In genomic region chr10:63256047-63256773, GRCh38 we compare ENCODE assay signal across 10 cellular contexts.
DNase-seq lines count a peak whose midpoint lies in the region; ATAC-seq and TF ChIP-seq lines count a peak whose summit lies in the region.
"Had no signal": no experiment of that assay in that cellular context is flagged by ENCODE, and none has a peak within 500 bp of the region (broad histone marks: within the 10 kb centered on the region; RNA-seq: fewer than 3 reads in every experiment).

No MANE protein-coding gene starts in this region.

- H4K20me1 ChIP-seq in Loucy (ENCODE audit: insufficient read depth, low read length, poor library complexity, severe bottlenecking), result peaks cover 81% of the 10 kb centered on the region

- H2AK5ac ChIP-seq in mesenchymal stem cell (ENCODE audit: low read length, severe bottlenecking), result no peak overlapping the region

- H3K18ac ChIP-seq in mesenchymal stem cell (ENCODE audit: low read depth in 1 of 2, low read length in 2 of 2), result no peak overlapping the region

- H3K79me1 ChIP-seq in mesenchymal stem cell (replicated peaks; ENCODE audit: low read length, poor library complexity, severe bottlenecking), result peaks cover 2% of the 10 kb centered on the region

- ATAC-seq in GM21515 (IDR thresholded peaks at IDR 0.05; ENCODE audit: unreplicated experiment), result no peak

- H3K9me2 ChIP-seq in Loucy (replicated peaks; ENCODE audit: low read depth, low read length), result no peaks in the 10 kb centered on the region

- no peak overlapping the region for H3K23ac ChIP-seq in mesenchymal stem cell (ENCODE audit: low read length in 2 of 2)

- H3K4me2 ChIP-seq in Loucy (ENCODE audit: low read depth, low read length, poor library complexity, severe bottlenecking) (peak overlapping the region; percentile 38), mesenchymal stem cell (ENCODE audit: low read length, poor library complexity, severe bottlenecking) (no peak overlapping the region)

- WGBS in mesenchymal stem cell, result 84% methylated on average over 1 of the region's 3 CpGs
- 48 to 50% methylated on average over 3 of the region's 3 CpGs for WGBS in testis, 2 donors

- no peak overlapping the region for H2BK5ac ChIP-seq in mesenchymal stem cell (ENCODE audit: low read depth, low read length, poor library complexity, severe bottlenecking)

- no peak for TF ChIP-seq POLR2A in testis (IDR thresholded peaks at IDR 0.05)

- DNase-seq in CD14-positive monocyte (ENCODE audit: low spot score), result no peak
- peak; percentile 56 to 80 for DNase-seq in cardiac fibroblast (ENCODE audit: low read depth in 2 of 2)
- no peak for DNase-seq in mesenchymal stem cell
- no peak for DNase-seq in RKO (ENCODE audit: low spot score)
- no peak for DNase-seq in activated CD4-positive, alpha-beta T cell treated with anti-CD3 and anti-CD28 coated beads for 4 hours
- no peak for DNase-seq in testis
- DNase-seq: activated CD4-positive, alpha-beta T cell treated with anti-CD3 and anti-CD28 coated beads, Interleukin-2, amount 50 U/mL, for 1 hour; MM.1S had no signal

- peak overlapping the region; percentile 82 to 94 (median 91) for H3K27ac Mint-ChIP-seq in CD14-positive monocyte

- peaks cover 89% of the 10 kb centered on the region for H3K4me1 Mint-ChIP-seq in CD14-positive monocyte

- no peak overlapping the region for H2BK15ac ChIP-seq in mesenchymal stem cell (ENCODE audit: low read depth, poor library complexity, severe bottlenecking)

- H3K36me3 ChIP-seq in Loucy (ENCODE audit: insufficient read depth, low read length) (0 out of 2 replicates have a peak, but pooled peaks cover 4% of the 10 kb centered on the region), mesenchymal stem cell (ENCODE audit: control insufficient read depth in 1 of 2, insufficient read depth in 2 of 2, low read depth in 1 of 2, low read length in 2 of 2) (peaks cover 7 to 33% of the 10 kb centered on the region in 2 experiments), testis (ENCODE audit: low read depth, missing control alignments) (no peaks in the 10 kb centered on the region)

- no peak overlapping the region for H2AFZ ChIP-seq in Loucy (ENCODE audit: low read length)
- H2AFZ ChIP-seq in mesenchymal stem cell (ENCODE audit: low read depth, low read length), result no peak overlapping the region

- no peak overlapping the region for H2BK12ac ChIP-seq in mesenchymal stem cell (ENCODE audit: low read length in 2 of 2)

- H3K9ac ChIP-seq in Loucy (ENCODE audit: low read depth, low read length, poor library complexity, severe bottlenecking) (no peak overlapping the region), mesenchymal stem cell (ENCODE audit: low read length) (peak overlapping the region; percentile 30)

- peaks cover 100% of the 10 kb centered on the region for H3K79me2 ChIP-seq in Loucy (ENCODE audit: insufficient read depth, low read length)

- H3K27ac ChIP-seq in mesenchymal stem cell (ENCODE audit: low read length, poor library complexity, severe bottlenecking), result no peak overlapping the region
- no peak overlapping the region for H3K27ac ChIP-seq in testis

- H3K36me3 Mint-ChIP-seq in CD14-positive monocyte, result peaks cover 42 to 52% of the 10 kb centered on the region in 2 donors

- H3K27me3 ChIP-seq in Loucy (ENCODE audit: insufficient read depth, low read length, poor library complexity, severe bottlenecking) (no peaks in the 10 kb centered on the region), mesenchymal stem cell (ENCODE audit: control insufficient read depth in 1 of 2, insufficient read depth in 1 of 2, low read length in 2 of 2) (no peaks in the 10 kb centered on the region), testis (no peaks in the 10 kb centered on the region)

- H3K9me3 Mint-ChIP-seq in CD14-positive monocyte, result peaks cover 0 to 2% (median 0%) of the 10 kb centered on the region in 7 donors

- intact Hi-C loops in CD14-positive monocyte (cut with micrococcal nuclease) (loop anchor here (5.0 kb wide), 1 partner anchor 34 kb away; no protein-coding TSS in a partner anchor), testis (cut with DNase I; ENCODE audit: low total_unique reads) (no loop called here)

- H3F3A ChIP-seq in Loucy (ENCODE audit: low read depth), result no peaks in the 10 kb centered on the region

- peaks cover 46% of the 10 kb centered on the region for H3K4me1 ChIP-seq in Loucy (ENCODE audit: insufficient read depth, low read length, poor library complexity, severe bottlenecking)
- H3K4me1 ChIP-seq in mesenchymal stem cell (ENCODE audit: control insufficient read depth, insufficient read depth, low read depth, low read length), result no peaks in the 10 kb centered on the region
- peaks cover 24% of the 10 kb centered on the region for H3K4me1 ChIP-seq in testis

- no peaks in the 10 kb centered on the region for H3K27me3 Mint-ChIP-seq in CD14-positive monocyte (ENCODE audit: low read depth in 3 of 3)

- peak overlapping the region; percentile 26 for H3K4me3 ChIP-seq in Loucy (ENCODE audit: low read length, poor library complexity, severe bottlenecking)
- no peak overlapping the region for H3K4me3 ChIP-seq in cardiac fibroblast (replicated peaks in 1 of 2; ENCODE audit: low read depth in 2 of 2, low read length in 2 of 2)
- no peak overlapping the region for H3K4me3 ChIP-seq in mesenchymal stem cell (ENCODE audit: insufficient read depth in 1 of 2, low read depth in 1 of 2, low read length in 2 of 2)
- no peak overlapping the region for H3K4me3 ChIP-seq in testis

- no peaks in the 10 kb centered on the region for H3K9me3 ChIP-seq in Loucy (ENCODE audit: insufficient read depth, low read depth, low read length)
- H3K9me3 ChIP-seq in mesenchymal stem cell (ENCODE audit: control insufficient read depth, low read length), result no peaks in the 10 kb centered on the region
- no peaks in the 10 kb centered on the region for H3K9me3 ChIP-seq in testis

- H3K4ac ChIP-seq in mesenchymal stem cell (ENCODE audit: low read depth in 1 of 2, low read length in 2 of 2), result no peak overlapping the region

- no peak overlapping the region for H2BK120ac ChIP-seq in mesenchymal stem cell (ENCODE audit: low read depth, low read length)

- H4K91ac ChIP-seq in mesenchymal stem cell (ENCODE audit: low read length), result no peak overlapping the region

- no peak overlapping the region for H4K8ac ChIP-seq in mesenchymal stem cell (ENCODE audit: low read length)

- peak overlapping the region; percentile 62 to 74 for H3K4me3 Mint-ChIP-seq in CD14-positive monocyte

- H3K14ac ChIP-seq in mesenchymal stem cell (ENCODE audit: low read length in 2 of 2), result no peak overlapping the region

- TF ChIP-seq CTCF in CD14-positive monocyte (IDR thresholded peaks at IDR 0.05) (no peak), Loucy (conservative IDR thresholded peaks at IDR 0.05; ENCODE audit: low read length) (no peak), cardiac fibroblast (IDR thresholded peaks at IDR 0.05; ENCODE audit: low read depth, low read length) (no peak), testis (IDR thresholded peaks at IDR 0.05) (no peak)

Comparison
In these comparisons a context has a peak if more than half of its experiments do, and no peak if none do; other contexts are left out.
1. DNase-seq: peak in cardiac fibroblast (2 of 2); none in CD14-positive monocyte (single experiment), mesenchymal stem cell (single experiment), RKO (single experiment), activated CD4-positive, alpha-beta T cell treated with anti-CD3 and anti-CD28 coated beads for 4 hours (0 of 2) and testis (single experiment).